In the genomic region with DNA sequence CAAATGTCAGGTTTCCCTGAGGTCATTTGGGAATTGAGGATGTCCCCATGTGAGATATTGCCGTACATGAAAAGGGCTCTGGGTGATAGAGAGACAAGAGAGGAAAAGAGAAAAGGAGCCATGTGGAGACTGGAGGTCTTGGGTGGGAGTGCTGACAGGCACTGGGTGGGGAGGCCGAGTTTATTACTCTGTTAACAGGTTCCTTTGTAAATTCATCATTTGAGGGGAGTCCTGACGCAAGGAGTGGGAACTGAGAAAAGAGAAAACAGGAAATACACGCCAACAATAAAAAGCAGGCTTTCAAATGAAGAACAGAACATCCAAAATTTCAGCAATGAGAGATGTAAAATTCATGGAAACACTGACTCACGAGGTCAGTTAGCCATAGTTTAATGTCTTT, we compare ENCODE assay signal across 21 cellular contexts.
"Had no signal": no experiment of that assay in that cellular context is flagged by ENCODE, and none has a peak within 500 bp of the region (broad histone marks: within the 10 kb centered on the region; RNA-seq: fewer than 3 reads in every experiment).

No MANE protein-coding gene starts in this region.

- ATAC-seq: activated CD8-positive, alpha-beta T cell treated with anti-CD3 and anti-CD28 coated beads for 36 hours; mucosa of descending colon; naive thymus-derived CD8-positive, alpha-beta T cell; stimulated activated naive CD8-positive, alpha-beta T cell treated with anti-CD3 and anti-CD28 coated beads, Interleukin-15, Interleukin-2, amounts not matched to agents 100 U/mL and 50 U/mL, for 24 hours; T-cell had no signal

- H3K36me3 ChIP-seq: prostate gland, sigmoid colon had no signal

- H3K4me3 ChIP-seq: coronary artery, mucosa of descending colon, prostate gland, sigmoid colon, testis had no signal

- H3K27me3 ChIP-seq: sigmoid colon, testis had no signal

- DNase-seq: activated CD8-positive, alpha-beta memory T cell treated with anti-CD3 and anti-CD28 coated beads, Interleukin-2, amount 50 U/mL, for 4 hours; activated CD8-positive, alpha-beta T cell treated with anti-CD3 and anti-CD28 coated beads for 36 hours; activated naive CD4-positive, alpha-beta T cell; effector CD4-positive, alpha-beta T cell; foreskin fibroblast; head of caudate nucleus; mammary epithelial cell; mucosa of descending colon; naive thymus-derived CD8-positive, alpha-beta T cell; occipital lobe; sigmoid colon; stimulated activated CD4-positive, alpha-beta T cell treated with anti-CD3 and anti-CD28 coated beads, Interleukin-4, amount 100 ng/mL, for 1 hour; stimulated activated CD8-positive, alpha-beta memory T cell treated with anti-CD3 and anti-CD28 coated beads, Interleukin-4, amount 100 ng/mL, for 48 hours; stimulated activated naive CD8-positive, alpha-beta T cell treated with anti-CD3 and anti-CD28 coated beads, Interleukin-15, Interleukin-2, amounts not matched to agents 100 U/mL and 50 U/mL, for 24 hours; T-cell; T1000; testis had no signal

- H3K27ac ChIP-seq: coronary artery, epithelial cell of prostate, prostate gland, testis, VCaP had no signal

- H3K4me1 ChIP-seq: prostate gland, sigmoid colon, testis had no signal

- H3K9me3 ChIP-seq: mucosa of descending colon, prostate gland, sigmoid colon, testis had no signal
